ENCODE assay signal across 27 cellular contexts in the genomic region with DNA sequence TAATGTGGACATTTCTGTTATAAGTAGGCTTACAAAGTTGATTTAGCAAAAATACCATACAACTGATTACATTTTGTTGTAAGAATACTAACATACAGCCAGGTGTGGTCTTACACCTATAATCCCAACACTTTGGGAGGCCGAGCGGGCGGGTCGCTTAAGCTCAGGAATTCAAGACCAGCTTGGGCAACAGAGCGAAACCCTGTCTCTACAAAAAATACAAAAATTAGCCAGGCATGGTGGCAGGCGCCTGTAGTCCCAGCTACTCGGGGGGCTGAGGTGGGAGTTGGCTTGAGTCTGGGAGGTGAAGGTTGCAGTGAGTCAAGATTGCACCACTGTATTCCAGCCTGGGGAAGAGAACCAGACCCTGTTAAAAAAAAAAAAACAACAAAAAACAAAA.
"Had no signal": no experiment of that assay in that cellular context is flagged by ENCODE, and none has a peak within 500 bp of the region (broad histone marks: within the 10 kb centered on the region; RNA-seq: fewer than 3 reads in every experiment).

No MANE protein-coding gene starts in this region.

- H3K4me3 Mint-ChIP-seq: stimulated activated effector memory CD8-positive, alpha-beta T cell treated with anti-CD3 and anti-CD28 coated beads, Interleukin-12 subunit alpha, Interleukin-12 subunit beta, amount 100 ng/mL, for 72 hours; stimulated activated memory B cell treated with anti-CD40 and anti-IgM and Interleukin-4, amounts not matched to agents 10 μg/mL and 1 μg/mL and 100 μg/mL, for 72 hours; stimulated activated naive B cell treated with anti-CD40 and anti-IgM and Interleukin-4, amounts not matched to agents 10 μg/mL and 1 μg/mL and 100 μg/mL, for 72 hours; stimulated activated naive CD8-positive, alpha-beta T cell treated with anti-CD3 and anti-CD28 coated beads, Interleukin-15, amount 100 ng/mL, for 72 hours; stimulated activated naive CD8-positive, alpha-beta T cell treated with anti-CD3 and anti-CD28 coated beads, Interleukin-15, Interleukin-2, amounts not matched to agents 100 ng/mL and 50 ng/mL, for 24 hours; type B pancreatic cell had no signal

- H3K27me3 Mint-ChIP-seq: stimulated activated memory B cell treated with anti-CD40 and anti-IgM and Interleukin-4, amounts not matched to agents 10 μg/mL and 1 μg/mL and 100 μg/mL, for 72 hours; stimulated activated naive B cell treated with anti-CD40 and anti-IgM and Interleukin-4, amounts not matched to agents 10 μg/mL and 1 μg/mL and 100 μg/mL, for 72 hours; stimulated activated naive CD8-positive, alpha-beta T cell treated with anti-CD3 and anti-CD28 coated beads, Interleukin-15, amount 100 ng/mL, for 72 hours; stimulated activated naive CD8-positive, alpha-beta T cell treated with anti-CD3 and anti-CD28 coated beads, Interleukin-15, Interleukin-2, amounts not matched to agents 100 ng/mL and 50 ng/mL, for 24 hours; type B pancreatic cell had no signal

- H3K9me3 Mint-ChIP-seq: stimulated activated effector memory CD8-positive, alpha-beta T cell treated with anti-CD3 and anti-CD28 coated beads, Interleukin-12 subunit alpha, Interleukin-12 subunit beta, amount 100 ng/mL, for 72 hours; stimulated activated memory B cell treated with anti-CD40 and anti-IgM and Interleukin-4, amounts not matched to agents 10 μg/mL and 1 μg/mL and 100 μg/mL, for 72 hours had no signal

- H3K36me3 ChIP-seq: thoracic aorta, transverse colon, upper lobe of right lung, uterus had no signal

- H3K36me3 Mint-ChIP-seq: stimulated activated effector memory CD8-positive, alpha-beta T cell treated with anti-CD3 and anti-CD28 coated beads, Interleukin-12 subunit alpha, Interleukin-12 subunit beta, amount 100 ng/mL, for 72 hours had no signal

- H3K9me3 ChIP-seq: suprapubic skin, testis, transverse colon, upper lobe of left lung, upper lobe of right lung, uterus, vagina had no signal

- H3K27me3 ChIP-seq: stomach, suprapubic skin, testis, tibial artery, tibial nerve, transverse colon, upper lobe of left lung, upper lobe of right lung, uterus, vagina had no signal

- H3K27ac Mint-ChIP-seq: stimulated activated effector memory CD8-positive, alpha-beta T cell treated with anti-CD3 and anti-CD28 coated beads, Interleukin-12 subunit alpha, Interleukin-12 subunit beta, amount 100 ng/mL, for 72 hours; stimulated activated memory B cell treated with anti-CD40 and anti-IgM and Interleukin-4, amounts not matched to agents 10 μg/mL and 1 μg/mL and 100 μg/mL, for 72 hours; stimulated activated naive B cell treated with anti-CD40 and anti-IgM and Interleukin-4, amounts not matched to agents 10 μg/mL and 1 μg/mL and 100 μg/mL, for 72 hours; stimulated activated naive CD8-positive, alpha-beta T cell treated with anti-CD3 and anti-CD28 coated beads, Interleukin-15, amount 100 ng/mL, for 72 hours; stimulated activated naive CD8-positive, alpha-beta T cell treated with anti-CD3 and anti-CD28 coated beads, Interleukin-15, Interleukin-2, amounts not matched to agents 100 ng/mL and 50 ng/mL, for 24 hours; type B pancreatic cell had no signal

- H3K4me1 ChIP-seq: testis, upper lobe of right lung, uterus had no signal

- H3K4me3 ChIP-seq: stomach, suprapubic skin, testis, thoracic aorta, tibial artery, tibial nerve, transverse colon, upper lobe of left lung, upper lobe of right lung, uterus, vagina had no signal

- H3K27ac ChIP-seq: stomach, suprapubic skin, testis, thoracic aorta, tibial artery, tibial nerve, transverse colon, upper lobe of left lung, upper lobe of right lung, uterus, vagina had no signal

- DNase-seq: stimulated activated CD4-positive, alpha-beta T cell treated with anti-CD3 and anti-CD28 coated beads, Interleukin-2, amount 100 ng/mL, for 24 hours; stimulated activated CD4-positive, alpha-beta T cell treated with anti-CD3 and anti-CD28 coated beads, Interleukin-2, amount 100 ng/mL, for 48 hours; stimulated activated CD4-positive, alpha-beta T cell treated with anti-CD3 and anti-CD28 coated beads, Interleukin-4, amount 100 ng/mL, for 1 hour; stimulated activated CD4-positive, alpha-beta T cell treated with anti-CD3 and anti-CD28 coated beads, Interleukin-4, amount 100 ng/mL, for 24 hours; stimulated activated CD4-positive, alpha-beta T cell treated with anti-CD3 and anti-CD28 coated beads, Interleukin-4, amount 100 ng/mL, for 4 hours; stimulated activated CD8-positive, alpha-beta memory T cell treated with anti-CD3 and anti-CD28 coated beads, Interleukin-4, amount 100 ng/mL, for 48 hours; stimulated activated naive B cell treated with anti-CD40 and anti-IgM and Interleukin-4, amounts not matched to agents 10 μg/mL and 1 μg/mL and 100 μg/mL, for 72 hours; stimulated activated naive CD4-positive, alpha-beta T cell; stimulated activated naive CD8-positive, alpha-beta T cell treated with anti-CD3 and anti-CD28 coated beads, Interleukin-15, amount 100 ng/mL, for 72 hours; stimulated activated naive CD8-positive, alpha-beta T cell treated with anti-CD3 and anti-CD28 coated beads, Interleukin-15, Interleukin-2, amounts not matched to agents 100 U/mL and 50 U/mL, for 24 hours; stomach; substantia nigra; testis; tibial artery; transverse colon; trophoblast cell; upper lobe of left lung; upper lobe of right lung; uterus had no signal
